Comparison of ENCODE assay signal across 2 cellular contexts in genomic region chr1:44472614-44473262, GRCh38.
TF ChIP-seq lines count a peak whose summit lies in the region.

No MANE protein-coding gene starts in this region.

TF ChIP-seq in GM23338, 12 proteins besides CTCF, POLR2A, EP300 and RAD21 (continued from another document):
- TF ChIP-seq ZNF331 (CRISPR knock-in tag; IDR thresholded peaks at IDR 0.05; ENCODE audit: low read depth) (no peak), ETS1 (IDR thresholded peaks at IDR 0.05) (no peak), ZNF114 (CRISPR knock-in tag; IDR thresholded peaks at IDR 0.05) (no peak), POLR2AphosphoS5 (IDR thresholded peaks at IDR 0.05; ENCODE audit: low read depth) (no peak), EZH2phosphoT487 (IDR thresholded peaks at IDR 0.05; ENCODE audit: unreplicated experiment) (no peak), STAT1 (IDR thresholded peaks at IDR 0.05; ENCODE audit: unreplicated experiment) (no peak), CREB1 (CRISPR knock-in tag; IDR thresholded peaks at IDR 0.05; ENCODE audit: low read depth) (no peak), ZNF462 (CRISPR knock-in tag; IDR thresholded peaks at IDR 0.05) (no peak)
- TF ChIP-seq, protein P1, sequence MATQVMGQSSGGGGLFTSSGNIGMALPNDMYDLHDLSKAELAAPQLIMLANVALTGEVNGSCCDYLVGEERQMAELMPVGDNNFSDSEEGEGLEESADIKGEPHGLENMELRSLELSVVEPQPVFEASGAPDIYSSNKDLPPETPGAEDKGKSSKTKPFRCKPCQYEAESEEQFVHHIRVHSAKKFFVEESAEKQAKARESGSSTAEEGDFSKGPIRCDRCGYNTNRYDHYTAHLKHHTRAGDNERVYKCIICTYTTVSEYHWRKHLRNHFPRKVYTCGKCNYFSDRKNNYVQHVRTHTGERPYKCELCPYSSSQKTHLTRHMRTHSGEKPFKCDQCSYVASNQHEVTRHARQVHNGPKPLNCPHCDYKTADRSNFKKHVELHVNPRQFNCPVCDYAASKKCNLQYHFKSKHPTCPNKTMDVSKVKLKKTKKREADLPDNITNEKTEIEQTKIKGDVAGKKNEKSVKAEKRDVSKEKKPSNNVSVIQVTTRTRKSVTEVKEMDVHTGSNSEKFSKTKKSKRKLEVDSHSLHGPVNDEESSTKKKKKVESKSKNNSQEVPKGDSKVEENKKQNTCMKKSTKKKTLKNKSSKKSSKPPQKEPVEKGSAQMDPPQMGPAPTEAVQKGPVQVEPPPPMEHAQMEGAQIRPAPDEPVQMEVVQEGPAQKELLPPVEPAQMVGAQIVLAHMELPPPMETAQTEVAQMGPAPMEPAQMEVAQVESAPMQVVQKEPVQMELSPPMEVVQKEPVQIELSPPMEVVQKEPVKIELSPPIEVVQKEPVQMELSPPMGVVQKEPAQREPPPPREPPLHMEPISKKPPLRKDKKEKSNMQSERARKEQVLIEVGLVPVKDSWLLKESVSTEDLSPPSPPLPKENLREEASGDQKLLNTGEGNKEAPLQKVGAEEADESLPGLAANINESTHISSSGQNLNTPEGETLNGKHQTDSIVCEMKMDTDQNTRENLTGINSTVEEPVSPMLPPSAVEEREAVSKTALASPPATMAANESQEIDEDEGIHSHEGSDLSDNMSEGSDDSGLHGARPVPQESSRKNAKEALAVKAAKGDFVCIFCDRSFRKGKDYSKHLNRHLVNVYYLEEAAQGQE (IDR thresholded peaks at IDR 0.05; ENCODE audit: unreplicated experiment): no peak

TF ChIP-seq in H1, 55 proteins besides CTCF, POLR2A, EP300 and RAD21 (continued from another document):
- no peak for TF ChIP-seq FOSL1 (IDR thresholded peaks at IDR 0.05; ENCODE audit: insufficient read depth, low read depth, low read length)
- no peak for TF ChIP-seq SIX5 (IDR thresholded peaks at IDR 0.05; ENCODE audit: low read depth, low read length)
- no peak for TF ChIP-seq SIRT6 (IDR thresholded peaks at IDR 0.05; ENCODE audit: low read length)
- no peak for TF ChIP-seq SP1 (IDR thresholded peaks at IDR 0.05; ENCODE audit: low read depth, low read length)
- TF ChIP-seq PHF8 (conservative IDR thresholded peaks at IDR 0.05; ENCODE audit: low read depth, low read length): no peak
- TF ChIP-seq SIN3A (conservative IDR thresholded peaks at IDR 0.05 in 1 of 2, IDR thresholded peaks at IDR 0.05 in 1 of 2; ENCODE audit: low read depth in 1 of 2, low read length in 2 of 2): no peak
- TF ChIP-seq JUN (IDR thresholded peaks at IDR 0.05; ENCODE audit: low read depth, low read length): no peak
- no peak for TF ChIP-seq GTF2F1 (IDR thresholded peaks at IDR 0.05; ENCODE audit: borderline replicate concordance, low read depth, low read length)
